Comparison of ENCODE assay signal across 28 cellular contexts in the genomic region with DNA sequence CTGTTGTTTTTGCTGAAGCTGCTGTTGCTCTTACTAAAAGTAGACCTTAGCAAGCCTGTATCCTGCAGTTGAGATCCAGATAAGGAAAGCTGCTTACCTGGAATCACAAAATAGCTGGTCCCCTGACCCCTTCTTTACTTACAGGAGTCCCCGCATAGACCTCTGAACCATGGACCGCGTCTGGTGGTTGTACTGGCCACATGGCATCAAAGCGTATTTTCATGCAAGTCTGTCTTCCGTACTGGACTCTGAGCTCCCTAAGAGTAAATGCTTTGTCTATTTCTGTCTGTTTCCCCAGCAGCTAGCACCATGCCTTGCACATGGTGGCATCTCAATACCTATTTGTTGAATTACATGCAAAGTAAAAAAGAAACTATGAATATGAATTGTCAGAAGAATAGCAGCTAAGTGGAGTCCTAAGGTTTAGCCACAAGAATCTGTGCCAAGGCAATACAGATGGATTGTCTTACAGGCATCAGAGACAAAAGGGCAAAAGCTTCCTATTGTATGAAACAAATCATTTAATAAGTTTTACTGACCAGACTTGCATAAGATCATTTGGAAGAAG.
"Had no signal": no experiment of that assay in that cellular context is flagged by ENCODE, and none has a peak within 500 bp of the region (broad histone marks: within the 10 kb centered on the region; RNA-seq: fewer than 3 reads in every experiment).

No MANE protein-coding gene starts in this region.

- FAIRE-seq: endothelial cell of umbilical vein, islet of Langerhans had no signal

- H3K36me3 ChIP-seq: esophagus muscularis mucosa, gastroesophageal sphincter, heart left ventricle, left lung, neural progenitor cell, prostate gland, right atrium auricular region, sigmoid colon, spleen, tibial nerve, upper lobe of right lung, uterus had no signal

- H3K27ac ChIP-seq: coronary artery, esophagus muscularis mucosa, foreskin keratinocyte, gastroesophageal sphincter, heart left ventricle, hepatocyte, left lung, neural progenitor cell, prostate gland, right atrium auricular region, sigmoid colon, spleen, testis, tibial nerve, upper lobe of right lung, uterus had no signal

- H2AFZ ChIP-seq: hepatocyte, neural progenitor cell, parathyroid adenoma had no signal

- H3K79me2 ChIP-seq: hepatocyte, parathyroid adenoma had no signal

- H3K9me3 ChIP-seq: esophagus muscularis mucosa, gastroesophageal sphincter, heart left ventricle, left lung, prostate gland, right atrium auricular region, sigmoid colon, testis, tibial nerve, upper lobe of right lung, uterus had no signal

- H3K27me3 ChIP-seq: esophagus muscularis mucosa, foreskin keratinocyte, left lung, neural progenitor cell, right atrium auricular region, sigmoid colon, testis, tibial nerve, uterus had no signal

- H3K4me3 ChIP-seq: coronary artery, esophagus muscularis mucosa, gastroesophageal sphincter, heart left ventricle, hepatocyte, left lung, neural progenitor cell, prostate gland, right atrium auricular region, sigmoid colon, spleen, testis, tibial nerve, upper lobe of right lung, uterus had no signal

- DNase-seq: dermis blood vessel endothelial cell; effector memory CD4-positive, alpha-beta T cell; foreskin keratinocyte; heart left ventricle; left cardiac atrium; left lung; midbrain; naive thymus-derived CD4-positive, alpha-beta T cell; sigmoid colon; spleen; stimulated activated CD4-positive, alpha-beta T cell treated with anti-CD3 and anti-CD28 coated beads, Interleukin-4, amount 100 ng/mL, for 4 hours; stimulated activated naive CD8-positive, alpha-beta T cell treated with anti-CD3 and anti-CD28 coated beads, Interleukin-15, Interleukin-2, amounts not matched to agents 100 U/mL and 50 U/mL, for 24 hours; substantia nigra; testis; upper lobe of right lung; uterus had no signal

- ATAC-seq: foreskin keratinocyte; gastroesophageal sphincter; heart left ventricle; left cardiac atrium; left lung; naive thymus-derived CD4-positive, alpha-beta T cell; stimulated activated memory B cell treated with anti-CD40 and anti-IgM and Interleukin-4, amounts not matched to agents 10 μg/mL and 1 μg/mL and 100 μg/mL, for 72 hours; stimulated activated naive CD8-positive, alpha-beta T cell treated with anti-CD3 and anti-CD28 coated beads, Interleukin-15, Interleukin-2, amounts not matched to agents 100 U/mL and 50 U/mL, for 24 hours; upper lobe of right lung had no signal

- H3K4me2 ChIP-seq: neural progenitor cell had no signal

- H3K9ac ChIP-seq: neural progenitor cell, parathyroid adenoma had no signal

- H3K4me1 ChIP-seq: foreskin keratinocyte, heart left ventricle, left lung, prostate gland, right atrium auricular region, spleen, testis, tibial nerve, upper lobe of right lung, uterus had no signal
